In genomic region chr17:1109606-1110523, GRCh38 we compare ENCODE assay signal across 8 cellular contexts.
DNase-seq lines count a peak whose midpoint lies in the region; ATAC-seq, FAIRE-seq and TF ChIP-seq lines count a peak whose summit lies in the region.

No MANE protein-coding gene starts in this region.

- H3K27me3 ChIP-seq in OCI-LY1 (ENCODE audit: insufficient read depth, low read length): no peaks in the 10 kb centered on the region
- H3K27me3 ChIP-seq in GM12878 (replicated peaks in 1 of 2; ENCODE audit: control insufficient read depth in 2 of 2, insufficient read depth in 2 of 2, low read length in 1 of 2): no peaks in the 10 kb centered on the region

- DNase-seq in A172 (ENCODE audit: low spot score): peak; percentile 46
- no peak for DNase-seq in GM19239 (ENCODE audit: insufficient read length, low spot score)
- DNase-seq in GM12878 (ENCODE audit: low read depth, low spot score): no peak
- DNase-seq in left colon: peak; percentile 83 to 91
- DNase-seq in stimulated activated naive B cell treated with anti-CD40 and anti-IgM and Interleukin-4, amounts not matched to agents 10 μg/mL and 1 μg/mL and 100 μg/mL, for 72 hours: no peak
- DNase-seq in NCI-H2196 treated with DMSO at 0.1 percent for 48 hours (lab: John Stamatoyannopoulos, UW; ENCODE audit: unreplicated experiment): no peak
- DNase-seq in ecto neural progenitor cell (ENCODE audit: low spot score): no peak

- peak; percentile 45; the same call in 1 of the 2 replicates for TF ChIP-seq POLR2A in GM12878 (IDR thresholded peaks at IDR 0.05; ENCODE audit: low read depth, low read length)

- H4K20me1 ChIP-seq in OCI-LY1 (ENCODE audit: insufficient read depth, low read length): no peaks in the 10 kb centered on the region
- H4K20me1 ChIP-seq in GM12878 (ENCODE audit: control insufficient read depth, insufficient read depth): no peaks in the 10 kb centered on the region

- peak overlapping the region; percentile 89 to 92 for H3K4me3 Mint-ChIP-seq in stimulated activated naive B cell treated with anti-CD40 and anti-IgM and Interleukin-4, amounts not matched to agents 10 μg/mL and 1 μg/mL and 100 μg/mL, for 72 hours

- no peaks in the 10 kb centered on the region for H3K27me3 Mint-ChIP-seq in stimulated activated naive B cell treated with anti-CD40 and anti-IgM and Interleukin-4, amounts not matched to agents 10 μg/mL and 1 μg/mL and 100 μg/mL, for 72 hours

- H3K27ac ChIP-seq in OCI-LY1 (ENCODE audit: low read depth, low read length, poor library complexity, severe bottlenecking) (peak overlapping the region; percentile 49), GM12878 (ENCODE audit: control insufficient read depth, insufficient read depth) (peak overlapping the region; percentile 58; the same call in 1 of the 2 replicates)

- no peaks in the 10 kb centered on the region for H3K9me3 ChIP-seq in OCI-LY1 (ENCODE audit: low read length)
- no peaks in the 10 kb centered on the region for H3K9me3 ChIP-seq in GM12878 (replicated peaks; ENCODE audit: control insufficient read depth, insufficient read depth, low read length)

- H2AFZ ChIP-seq in OCI-LY1 (ENCODE audit: low read length): no peak overlapping the region
- no peak overlapping the region for H2AFZ ChIP-seq in GM12878 (ENCODE audit: control insufficient read depth, low read depth, low read length)

- peaks cover 10 to 26% of the 10 kb centered on the region in 2 donors for H3K36me3 Mint-ChIP-seq in stimulated activated naive B cell treated with anti-CD40 and anti-IgM and Interleukin-4, amounts not matched to agents 10 μg/mL and 1 μg/mL and 100 μg/mL, for 72 hours

- H3K4me2 ChIP-seq in OCI-LY1 (ENCODE audit: low read length): peak overlapping the region; percentile 81
- peak overlapping the region; percentile 49 for H3K4me2 ChIP-seq in GM12878 (ENCODE audit: control insufficient read depth, insufficient read depth)

- ATAC-seq in GM12878 (peak; percentile 73), left colon (peak; percentile 58)
- peak; percentile 58 to 61 for ATAC-seq in stimulated activated naive B cell treated with anti-CD40 and anti-IgM and Interleukin-4, amounts not matched to agents 10 μg/mL and 1 μg/mL and 100 μg/mL, for 72 hours (replicated peaks)

- WGBS in GM12878 (ENCODE audit: insufficient coverage, insufficient replicate concordance, low lambda C conversion rate, missing lambda C conversion rate): 14% methylated on average over 19 of the region's 33 CpGs

- H3K36me3 ChIP-seq in OCI-LY1 (ENCODE audit: insufficient read depth, low read length) (no peaks in the 10 kb centered on the region), GM12878 (ENCODE audit: control insufficient read depth in 2 of 2, insufficient read depth in 2 of 2, low read length in 1 of 2) (no peaks in the 10 kb centered on the region; a peak in 1 of 4 replicates)

- no peaks in the 10 kb centered on the region for H3K79me2 ChIP-seq in OCI-LY1 (ENCODE audit: insufficient read depth, low read length)
- H3K79me2 ChIP-seq in GM12878 (ENCODE audit: control insufficient read depth, insufficient read depth, low read length): peaks cover 28% of the 10 kb centered on the region

- peaks cover 0 to 3% of the 10 kb centered on the region in 2 donors for H3K9me3 Mint-ChIP-seq in stimulated activated naive B cell treated with anti-CD40 and anti-IgM and Interleukin-4, amounts not matched to agents 10 μg/mL and 1 μg/mL and 100 μg/mL, for 72 hours

- POLR2A ChIA-PET in GM12878 (lab: Charles Lee): interaction anchor here (0.9 kb wide), 1 partner anchor 117 kb away, joined by 3 read pairs; no protein-coding TSS in a partner anchor

- FAIRE-seq in GM19239 (lab: Jason Lieb, UNC): peak; percentile 23
- FAIRE-seq in GM12878 (lab: Jason Lieb, UNC): no peak

- H3K27ac Mint-ChIP-seq in stimulated activated naive B cell treated with anti-CD40 and anti-IgM and Interleukin-4, amounts not matched to agents 10 μg/mL and 1 μg/mL and 100 μg/mL, for 72 hours: peak overlapping the region; percentile 85

- no peak for TF ChIP-seq EP300 in GM12878 (IDR thresholded peaks at IDR 0.05; ENCODE audit: borderline replicate concordance in 1 of 2, control insufficient read depth in 1 of 2, low read depth in 2 of 2, low read length in 2 of 2)

- peak overlapping the region; percentile 58 for H3K9ac ChIP-seq in OCI-LY1 (ENCODE audit: low read length)
- peak overlapping the region; percentile 45; the same call in 1 of the 2 replicates for H3K9ac ChIP-seq in GM12878 (ENCODE audit: control insufficient read depth, insufficient read depth, low read length)

- H3K9me2 ChIP-seq in OCI-LY1 (ENCODE audit: low read depth, low read length): no peaks in the 10 kb centered on the region

- RAD21 ChIA-PET in GM12878 (lab: Charles Lee; ENCODE audit: unreplicated experiment): interaction anchor here (1.0 to 1.2 kb wide), 3 partner anchors 14 to 405 kb away, joined by 3 to 4 read pairs (median 3); no protein-coding TSS in a partner anchor

- TF ChIP-seq RAD21 in GM12878 (IDR thresholded peaks at IDR 0.05; ENCODE audit: insufficient read depth, low read depth, low read length): no peak

- SMC1A ChIA-PET in GM12878 (lab: Charles Lee; ENCODE audit: uncharacterized antibody, unreplicated experiment): interaction anchor here (0.8 to 1.0 kb wide), 3 partner anchors 13 to 88 kb away, joined by 3 read pairs; no protein-coding TSS in a partner anchor

- no peaks in the 10 kb centered on the region for H3F3A ChIP-seq in OCI-LY1 (ENCODE audit: insufficient read depth, low read length)

- H3K4me1 ChIP-seq in OCI-LY1 (ENCODE audit: insufficient read depth, low read length, severe bottlenecking) (peaks cover 29% of the 10 kb centered on the region), GM12878 (ENCODE audit: control insufficient read depth, insufficient read depth, low read length) (peaks cover 25% of the 10 kb centered on the region)

- no peak for TF ChIP-seq CTCF in OCI-LY1 (IDR thresholded peaks at IDR 0.05; ENCODE audit: low read length)
- TF ChIP-seq CTCF in GM12878 (IDR thresholded peaks at IDR 0.05 in 2 of 3, conservative IDR thresholded peaks at IDR 0.05 in 1 of 3; ENCODE audit: control insufficient read depth in 2 of 3, extremely low read depth in 1 of 3, insufficient read depth in 1 of 3, low read depth in 3 of 3, low read length in 3 of 3): 0 out of 6 replicates have a peak, but pooled peaks of 1 of the 3 experiments have one; percentile 0

- in situ Hi-C loops in GM12878 (cut with MboI): no loop called here

- intact Hi-C loops in GM12878 (cut with micrococcal nuclease; ENCODE audit: unreplicated experiment) (no loop called here), left colon (cut with DNase I, micrococcal nuclease) (no loop called here)

- CTCF ChIA-PET in GM12878 (lab: Yijun Ruan, JAX): interaction anchor here (0.5 to 1.9 kb wide), 8 partner anchors 13 to 223 kb away, joined by 3 to 9 read pairs (median 4); no protein-coding TSS in a partner anchor

- no TSS peak for BruUV-seq in GM12878 (replicated peaks; lab: Mats Ljungman, UMichigan)

- peak overlapping the region; percentile 64 for H3K4me3 ChIP-seq in OCI-LY1 (ENCODE audit: low read depth, low read length, poor library complexity, severe bottlenecking)
- H3K4me3 ChIP-seq in GM12878: peak overlapping the region; percentile 95

- peaks cover 38 to 63% of the 10 kb centered on the region in 2 donors for H3K4me1 Mint-ChIP-seq in stimulated activated naive B cell treated with anti-CD40 and anti-IgM and Interleukin-4, amounts not matched to agents 10 μg/mL and 1 μg/mL and 100 μg/mL, for 72 hours

TF ChIP-seq in GM12878, 131 proteins besides CTCF, POLR2A, EP300 and RAD21:
- TF ChIP-seq NR2F1 (conservative IDR thresholded peaks at IDR 0.05): 0 out of 2 replicates have a peak, but pooled peaks have one; percentile 44
- TF ChIP-seq SMAD1 (IDR thresholded peaks at IDR 0.05; ENCODE audit: low read depth, partially characterized antibody): no peak
- TF ChIP-seq NRF1 (conservative IDR thresholded peaks at IDR 0.05; ENCODE audit: low read depth, low read length): no peak
- 0 out of 2 replicates have a peak, but pooled peaks have one; percentile 21 for TF ChIP-seq DPF2 (IDR thresholded peaks at IDR 0.05)
- TF ChIP-seq SIN3A (IDR thresholded peaks at IDR 0.05; ENCODE audit: low read depth, low read length): 0 out of 2 replicates have a peak, but pooled peaks have one; percentile 5
- no peak for TF ChIP-seq ZNF207 (IDR thresholded peaks at IDR 0.05; ENCODE audit: borderline replicate concordance)

Comparison
In these comparisons a context has a peak if more than half of its experiments do, and no peak if none do; other contexts are left out.
1. DNase-seq: peak in A172 (single experiment) and left colon (2 of 2); none in GM19239 (single experiment), GM12878 (single experiment), stimulated activated naive B cell treated with anti-CD40 and anti-IgM and Interleukin-4, amounts not matched to agents 10 μg/mL and 1 μg/mL and 100 μg/mL, for 72 hours (single experiment), NCI-H2196 treated with DMSO at 0.1 percent for 48 hours (single experiment) and ecto neural progenitor cell (single experiment).
2. Peak in every context shown above with its lines, with median percentiles within 50 percentile points of each other: ATAC-seq.